ENCODE assay signal across 8 cellular contexts in genomic region chr16:1428511-1428910, GRCh38. TPM values are rescaled to one million over a fixed set of nuclear protein-coding genes. Genes with fewer than 3 reads are reported as not detected.
DNase-seq lines count a peak whose midpoint lies in the region; ATAC-seq and TF ChIP-seq lines count a peak whose summit lies in the region.

No MANE protein-coding gene starts in this region.

- peak overlapping the region; percentile 98 for H3K4me2 ChIP-seq in mammary epithelial cell (ENCODE audit: insufficient read depth, low read depth, low read length)

- ATAC-seq in GM21825 (IDR thresholded peaks at IDR 0.05; ENCODE audit: unreplicated experiment) (no peak), HG02623 (IDR thresholded peaks at IDR 0.05; ENCODE audit: unreplicated experiment) (no peak)

- CTCF ChIA-PET in mammary epithelial cell (lab: Charles Lee; ENCODE audit: low non-redundant PET): no interaction called here

- no peaks in the 10 kb centered on the region for H3K79me2 ChIP-seq in mammary epithelial cell (ENCODE audit: insufficient read depth, low read length)

- no peaks in the 10 kb centered on the region for H4K20me1 ChIP-seq in mammary epithelial cell (ENCODE audit: insufficient read depth, low read length)

- H3K4me3 ChIP-seq in SJCRH30 (no peak overlapping the region), mammary epithelial cell (replicated peaks in 1 of 3; ENCODE audit: insufficient read depth in 1 of 3, low read depth in 2 of 3, low read length in 3 of 3) (peak overlapping the region; percentile 27 to 63 (median 43)), retinal pigment epithelial cell (ENCODE audit: low read length) (no peak overlapping the region)

- H3K27ac ChIP-seq in SJCRH30 (peak overlapping the region; percentile 99), mammary epithelial cell (ENCODE audit: insufficient read depth, low read depth, low read length) (no peak overlapping the region)

- BruUV-seq in mammary epithelial cell (replicated peaks; lab: Mats Ljungman, UMichigan): no TSS peak

- peak overlapping the region; percentile 96 for H2AFZ ChIP-seq in mammary epithelial cell (ENCODE audit: low read depth, low read length)

- dilution Hi-C loops in mammary epithelial cell (cut with HindIII; ENCODE audit: low sequenced_read_pairs): no loop called here

- H3K4me1 ChIP-seq in SJCRH30 (peaks cover 44% of the 10 kb centered on the region), mammary epithelial cell (ENCODE audit: insufficient read depth, low read length) (peaks cover 25% of the 10 kb centered on the region)

- H3K9me3 ChIP-seq in SJCRH30 (replicated peaks) (no peaks in the 10 kb centered on the region), mammary epithelial cell (replicated peaks; ENCODE audit: insufficient read depth, low read length) (no peaks in the 10 kb centered on the region)

- 3% methylated on average over 13 of the region's 21 CpGs for WGBS in mammary epithelial cell (ENCODE audit: low coverage, missing lambda C conversion rate)

- no peaks in the 10 kb centered on the region for H3K27me3 ChIP-seq in SJCRH30
- no peaks in the 10 kb centered on the region for H3K27me3 ChIP-seq in mammary epithelial cell (ENCODE audit: insufficient read depth, low read length)

- H3K9ac ChIP-seq in mammary epithelial cell (ENCODE audit: insufficient read depth, low read length): peak overlapping the region; percentile 27

- DNase-seq in GM10266 (ENCODE audit: extremely low spot score) (peak; percentile 90), SJCRH30 (no peak), mammary epithelial cell (no peak), retinal pigment epithelial cell (ENCODE audit: low read depth) (no peak), NCI-H748 (lab: John Stamatoyannopoulos, UW; ENCODE audit: unreplicated experiment) (no peak), C1 segment of cervical spinal cord (lab: John Stamatoyannopoulos, UW) (no peak)

- intact Hi-C loops in mammary epithelial cell (cut with micrococcal nuclease): loop anchor here (5.0 kb wide), 2 partner anchors 64 to 344 kb away; partner anchors contain the start of genes EME2, MRPS34, NME3 and TELO2

- H3K36me3 ChIP-seq in SJCRH30 (peaks cover 9% of the 10 kb centered on the region), mammary epithelial cell (ENCODE audit: insufficient read depth, low read length) (no peaks in the 10 kb centered on the region)

- in situ Hi-C loops in mammary epithelial cell (cut with MboI; ENCODE audit: low sequenced_read_pairs in 2 of 2): no loop called here

- TF ChIP-seq CTCF in GM10266 (IDR thresholded peaks at IDR 0.05; ENCODE audit: control insufficient read depth, insufficient read depth, low read depth, missing control alignments) (peak; percentile 70), mammary epithelial cell (conservative IDR thresholded peaks at IDR 0.05 in 1 of 2, IDR thresholded peaks at IDR 0.05 in 1 of 2; ENCODE audit: extremely low read depth in 1 of 2, insufficient read depth in 1 of 2, low read depth in 1 of 2, low read length in 2 of 2) (peak; percentile 52 to 81), retinal pigment epithelial cell (conservative IDR thresholded peaks at IDR 0.05; ENCODE audit: low read depth, low read length) (peak; percentile 52)

RNA-seq across cellular contexts. Expression of gene PERCC1, which starts 2.4 kb away (rescaled TPM):
- total RNA-seq in SJCRH30 (2014; rRNA removed; shearing (Covaris generic)): 111 and 114 TPM in 2 replicates
- total RNA-seq in mammary epithelial cell: under 1 TPM in 1 of 2 donors, not detected in 1; 0.33 TPM
- not detected for polyA plus RNA-seq in mammary epithelial cell
- not detected for polyA minus RNA-seq in mammary epithelial cell

RNA-seq across cellular contexts. Expression of gene UQCC4, which starts 8.0 kb away (rescaled TPM):
- 20.1 and 22.5 TPM in 2 replicates for total RNA-seq in SJCRH30 (2014; rRNA removed; shearing (Covaris generic))
- total RNA-seq in mammary epithelial cell: 10 to 100 TPM; 11.3 to 17.8 TPM
- polyA plus RNA-seq in mammary epithelial cell: 27.3 TPM
- 3.8 TPM for polyA minus RNA-seq in mammary epithelial cell

RNA-seq across cellular contexts. Expression of gene UNKL, which starts 14.0 kb away (rescaled TPM):
- 8.7 and 9.8 TPM in 2 replicates for total RNA-seq in SJCRH30 (2014; rRNA removed; shearing (Covaris generic))
- 10 to 100 TPM in 1 of 2 donors, 1 to 10 TPM in 1; 7.0 to 10.3 TPM for total RNA-seq in mammary epithelial cell
- polyA plus RNA-seq in mammary epithelial cell: 11.2 TPM
- polyA minus RNA-seq in mammary epithelial cell: 1.3 TPM

RNA-seq across cellular contexts. Expression of gene CCDC154, which starts 15.8 kb away (rescaled TPM):
- 0.33 and 0.71 TPM in 2 replicates for total RNA-seq in SJCRH30 (2014; rRNA removed; shearing (Covaris generic))
- under 1 TPM; 0.17 to 0.45 TPM for total RNA-seq in mammary epithelial cell
- not detected for polyA plus RNA-seq in mammary epithelial cell
- not detected for polyA minus RNA-seq in mammary epithelial cell

RNA-seq across cellular contexts. Expression of gene CLCN7, which starts 46.3 kb away (rescaled TPM):
- total RNA-seq in SJCRH30 (2014; rRNA removed; shearing (Covaris generic)): 32.2 and 33.8 TPM in 2 replicates
- total RNA-seq in mammary epithelial cell: 10 to 100 TPM; 52.9 to 66.2 TPM
- polyA plus RNA-seq in mammary epithelial cell: 26.6 TPM
- polyA minus RNA-seq in mammary epithelial cell: 32.7 TPM

Comparison
In these comparisons a context has a peak if more than half of its experiments do, and no peak if none do; other contexts are left out.
1. H3K4me3 ChIP-seq: peak in mammary epithelial cell (3 of 3); none in SJCRH30 (single experiment) and retinal pigment epithelial cell (single experiment).
2. RNA of gene PERCC1, which starts 2.4 kb away (total RNA-seq): 111 to 114 TPM in SJCRH30; 0.33 TPM in mammary epithelial cell; every median in the first group is over 10 times any median in the second.
3. Peak in every context shown above with its lines, with median percentiles within 50 percentile points of each other: CTCF ChIP-seq.